In the genomic region with DNA sequence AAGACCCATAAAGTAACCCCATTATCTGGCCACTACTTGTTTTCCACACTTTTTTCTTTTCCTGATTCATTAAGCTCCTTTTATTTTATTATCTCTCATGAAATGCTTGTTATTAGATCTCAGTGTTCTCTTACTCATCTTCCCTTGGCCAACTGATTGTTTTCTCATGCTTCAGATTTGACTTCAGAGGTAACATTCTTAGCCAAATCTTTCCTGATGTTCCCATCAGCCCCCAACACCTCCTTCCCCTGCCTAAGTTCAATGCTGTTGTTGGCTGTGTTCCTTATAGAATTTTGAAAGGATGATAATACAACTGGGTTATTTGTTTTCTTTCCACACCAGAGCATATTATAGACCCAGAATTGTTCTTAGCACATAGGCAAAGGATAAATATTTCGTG, we compare ENCODE assay signal across 15 cellular contexts.
A peak's percentile ranks its signal among the peaks of the same experiment; 100 is the strongest.
DNase-seq lines count a peak whose midpoint lies in the region; TF ChIP-seq lines count a peak whose summit lies in the region.
"Had no signal": no experiment of that assay in that cellular context is flagged by ENCODE, and none has a peak within 500 bp of the region (broad histone marks: within the 10 kb centered on the region; RNA-seq: fewer than 3 reads in every experiment).

No MANE protein-coding gene starts in this region.

- H3K9ac ChIP-seq in skeletal muscle satellite cell (ENCODE audit: low read depth, low read length), result no peak overlapping the region

- H3K9me3 Mint-ChIP-seq in nephron progenitor cell, result peaks cover 8% of the 10 kb centered on the region
- no peaks in the 10 kb centered on the region for H3K9me3 Mint-ChIP-seq in activated CD4-positive, alpha-beta memory T cell treated with anti-CD3 and anti-CD28 coated beads for 36 hours
- H3K9me3 Mint-ChIP-seq in osteocyte (ENCODE audit: unreplicated experiment), result no peaks in the 10 kb centered on the region
- H3K9me3 Mint-ChIP-seq: CD8-positive, alpha-beta T cell had no signal

- intact Hi-C loops in activated CD4-positive, alpha-beta memory T cell treated with anti-CD3 and anti-CD28 coated beads for 36 hours (cut with micrococcal nuclease), result no loop called here

- H3K4me1 Mint-ChIP-seq in nephron progenitor cell, result peaks cover 21% of the 10 kb centered on the region
- H3K4me1 Mint-ChIP-seq in activated CD4-positive, alpha-beta memory T cell treated with anti-CD3 and anti-CD28 coated beads for 36 hours (ENCODE audit: low read depth), result no peaks in the 10 kb centered on the region
- H3K4me1 Mint-ChIP-seq in osteocyte (ENCODE audit: unreplicated experiment), result peaks cover 9% of the 10 kb centered on the region
- H3K4me1 Mint-ChIP-seq: CD14-positive monocyte had no signal

- DNase-seq in fibroblast of mammary gland (ENCODE audit: low read depth) (peak; percentile 75), nephron progenitor cell (no peak), DMS 273 (lab: John Stamatoyannopoulos, UW; ENCODE audit: unreplicated experiment) (no peak), osteocyte (ENCODE audit: extremely low spot score, unreplicated experiment) (no peak)
- DNase-seq in activated CD4-positive, CD25-positive, alpha-beta regulatory T cell treated with anti-CD3 and anti-CD28 coated beads, Interleukin-2, amount 50 U/mL, for 72 hours, result no peak
- no peak for DNase-seq in activated CD4-positive, alpha-beta memory T cell treated with anti-CD3 and anti-CD28 coated beads for 36 hours
- DNase-seq: CD8-positive, alpha-beta T cell; COR-L47; DMS53; GF-D8 had no signal

- peaks cover 8% of the 10 kb centered on the region for H3K27me3 Mint-ChIP-seq in nephron progenitor cell (ENCODE audit: low read depth, poor library complexity)
- no peaks in the 10 kb centered on the region for H3K27me3 Mint-ChIP-seq in activated CD4-positive, alpha-beta memory T cell treated with anti-CD3 and anti-CD28 coated beads for 36 hours
- H3K27me3 Mint-ChIP-seq in osteocyte (ENCODE audit: unreplicated experiment), result no peaks in the 10 kb centered on the region

- POLR2A ChIA-PET in activated CD4-positive, alpha-beta memory T cell treated with anti-CD3 and anti-CD28 coated beads for 36 hours (lab: Charles Lee), result no interaction called here

- no peak overlapping the region for H3K4me3 ChIP-seq in fibroblast of mammary gland (ENCODE audit: control insufficient read depth, low read depth, low read length)
- no peak overlapping the region for H3K4me3 ChIP-seq in skeletal muscle satellite cell (ENCODE audit: low read length)
- H3K4me3 ChIP-seq: A549 had no signal

- H3K4me2 ChIP-seq in skeletal muscle satellite cell (ENCODE audit: low read length), result peak overlapping the region; percentile 2
- H3K4me2 ChIP-seq: A549 had no signal

- peak overlapping the region; percentile 34; the same call in 1 of the 2 replicates for H3K27ac ChIP-seq in VCaP
- H3K27ac ChIP-seq: A549, HL-60 had no signal

- no peak for TF ChIP-seq CTCF in VCaP (conservative IDR thresholded peaks at IDR 0.05)
- TF ChIP-seq CTCF in fibroblast of mammary gland (conservative IDR thresholded peaks at IDR 0.05; ENCODE audit: control insufficient read depth, insufficient read depth, low read depth, low read length), result no peak
- TF ChIP-seq CTCF in nephron progenitor cell (IDR thresholded peaks at IDR 0.05), result no peak
- no peak for TF ChIP-seq CTCF in osteocyte (IDR thresholded peaks at IDR 0.05)

- H3K4me3 Mint-ChIP-seq in nephron progenitor cell (no peak overlapping the region), osteocyte (ENCODE audit: unreplicated experiment) (no peak overlapping the region)
- H3K4me3 Mint-ChIP-seq in activated CD4-positive, alpha-beta memory T cell treated with anti-CD3 and anti-CD28 coated beads for 36 hours, result no peak overlapping the region
- H3K4me3 Mint-ChIP-seq: CD14-positive monocyte; CD8-positive, alpha-beta T cell had no signal

- no peaks in the 10 kb centered on the region for H3K9me3 ChIP-seq in skeletal muscle satellite cell (replicated peaks; ENCODE audit: low read length)
- H3K9me3 ChIP-seq: A549 had no signal

- CTCF ChIA-PET in activated CD4-positive, alpha-beta memory T cell treated with anti-CD3 and anti-CD28 coated beads for 36 hours (lab: Charles Lee), result no interaction called here

- H3K36me3 ChIP-seq in skeletal muscle satellite cell (ENCODE audit: insufficient read depth, low read length), result no peaks in the 10 kb centered on the region

- no peaks in the 10 kb centered on the region for H3K36me3 Mint-ChIP-seq in nephron progenitor cell (ENCODE audit: low read depth)
- H3K36me3 Mint-ChIP-seq in activated CD4-positive, alpha-beta memory T cell treated with anti-CD3 and anti-CD28 coated beads for 36 hours, result no peaks in the 10 kb centered on the region
- no peaks in the 10 kb centered on the region for H3K36me3 Mint-ChIP-seq in osteocyte (ENCODE audit: unreplicated experiment)
- H3K36me3 Mint-ChIP-seq: CD14-positive monocyte; CD8-positive, alpha-beta T cell had no signal

- H3K4me1 ChIP-seq in skeletal muscle satellite cell (ENCODE audit: control insufficient read depth, insufficient read depth, low read length), result peaks cover 18% of the 10 kb centered on the region

- H3K27me3 ChIP-seq in skeletal muscle satellite cell (ENCODE audit: control insufficient read depth, insufficient read depth, low read length), result no peaks in the 10 kb centered on the region

- H3K27ac Mint-ChIP-seq in nephron progenitor cell, result peak overlapping the region; percentile 16
- H3K27ac Mint-ChIP-seq in activated CD4-positive, alpha-beta memory T cell treated with anti-CD3 and anti-CD28 coated beads for 36 hours, result no peak overlapping the region
- no peak overlapping the region for H3K27ac Mint-ChIP-seq in osteocyte (ENCODE audit: unreplicated experiment)
- H3K27ac Mint-ChIP-seq: CD14-positive monocyte; CD8-positive, alpha-beta T cell had no signal
